In genomic region chr5:82165740-82166530, GRCh38 we compare ENCODE assay signal across 1 cellular context.
TF ChIP-seq lines count a peak whose summit lies in the region.

No MANE protein-coding gene starts in this region.

TF ChIP-seq in HEK293, 187 proteins besides CTCF, POLR2A, EP300 and RAD21 (continued from another document and continues in another):
- TF ChIP-seq, protein P1, sequence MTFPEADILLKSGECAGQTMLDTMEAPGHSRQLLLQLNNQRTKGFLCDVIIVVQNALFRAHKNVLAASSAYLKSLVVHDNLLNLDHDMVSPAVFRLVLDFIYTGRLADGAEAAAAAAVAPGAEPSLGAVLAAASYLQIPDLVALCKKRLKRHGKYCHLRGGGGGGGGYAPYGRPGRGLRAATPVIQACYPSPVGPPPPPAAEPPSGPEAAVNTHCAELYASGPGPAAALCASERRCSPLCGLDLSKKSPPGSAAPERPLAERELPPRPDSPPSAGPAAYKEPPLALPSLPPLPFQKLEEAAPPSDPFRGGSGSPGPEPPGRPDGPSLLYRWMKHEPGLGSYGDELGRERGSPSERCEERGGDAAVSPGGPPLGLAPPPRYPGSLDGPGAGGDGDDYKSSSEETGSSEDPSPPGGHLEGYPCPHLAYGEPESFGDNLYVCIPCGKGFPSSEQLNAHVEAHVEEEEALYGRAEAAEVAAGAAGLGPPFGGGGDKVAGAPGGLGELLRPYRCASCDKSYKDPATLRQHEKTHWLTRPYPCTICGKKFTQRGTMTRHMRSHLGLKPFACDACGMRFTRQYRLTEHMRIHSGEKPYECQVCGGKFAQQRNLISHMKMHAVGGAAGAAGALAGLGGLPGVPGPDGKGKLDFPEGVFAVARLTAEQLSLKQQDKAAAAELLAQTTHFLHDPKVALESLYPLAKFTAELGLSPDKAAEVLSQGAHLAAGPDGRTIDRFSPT (tag by site-specific recombination; IDR thresholded peaks at IDR 0.05), result no peak
- TF ChIP-seq INSM2 (tag by site-specific recombination; IDR thresholded peaks at IDR 0.05) (0 out of 2 replicates have a peak, but pooled peaks have one; percentile 24), ZNF184 (tag by site-specific recombination; IDR thresholded peaks at IDR 0.05) (no peak), ZNF354C (tag by site-specific recombination; IDR thresholded peaks at IDR 0.05; ENCODE audit: borderline replicate concordance, low read depth) (no peak), KLF8 (tag by site-specific recombination; IDR thresholded peaks at IDR 0.05) (no peak), GLIS1 (tag by site-specific recombination; IDR thresholded peaks at IDR 0.05) (no peak), ZNF223 (tag by site-specific recombination; IDR thresholded peaks at IDR 0.05) (no peak), ZNF114 (tag by site-specific recombination; IDR thresholded peaks at IDR 0.05) (no peak), ZNF280C (tag by site-specific recombination; IDR thresholded peaks at IDR 0.05) (no peak), ZNF639 (tag by site-specific recombination; IDR thresholded peaks at IDR 0.05) (no peak), SP2 (tag by site-specific recombination; IDR thresholded peaks at IDR 0.05) (no peak), ZNF266 (tag by site-specific recombination; IDR thresholded peaks at IDR 0.05; ENCODE audit: low read depth) (no peak), ZBTB26 (tag by site-specific recombination; optimal IDR thresholded peaks at IDR 0.05) (no peak), KLF7 (tag by site-specific recombination; IDR thresholded peaks at IDR 0.05; ENCODE audit: borderline replicate concordance) (no peak), ZNF423 (tag by site-specific recombination; IDR thresholded peaks at IDR 0.05) (no peak), ZNF48 (tag by site-specific recombination; IDR thresholded peaks at IDR 0.05) (no peak), ZSCAN4 (tag by site-specific recombination; IDR thresholded peaks at IDR 0.05) (no peak), ZNF2 (tag by site-specific recombination; IDR thresholded peaks at IDR 0.05) (peak; percentile 87), SCRT1 (tag by site-specific recombination; IDR thresholded peaks at IDR 0.05; ENCODE audit: borderline replicate concordance) (no peak), HOXD13 (CRISPR knock-in tag; IDR thresholded peaks at IDR 0.05; ENCODE audit: borderline replicate concordance) (no peak), ZFP41 (tag by site-specific recombination; IDR thresholded peaks at IDR 0.05; ENCODE audit: borderline replicate concordance) (no peak), TSHZ1 (tag by site-specific recombination; IDR thresholded peaks at IDR 0.05; ENCODE audit: borderline replicate concordance) (no peak), HOXC10 (CRISPR knock-in tag; IDR thresholded peaks at IDR 0.05) (no peak), ZNF558 (tag by site-specific recombination; IDR thresholded peaks at IDR 0.05) (0 out of 2 replicates have a peak, but pooled peaks have one; percentile 18), ZNF416 (tag by site-specific recombination; IDR thresholded peaks at IDR 0.05) (no peak), ZSCAN18 (tag by site-specific recombination; IDR thresholded peaks at IDR 0.05) (no peak), ZNF366 (tag by site-specific recombination; conservative IDR thresholded peaks at IDR 0.05) (peak; percentile 61), PRDM1 (tag by site-specific recombination; IDR thresholded peaks at IDR 0.05) (no peak), KLF10 (tag by site-specific recombination; IDR thresholded peaks at IDR 0.05) (0 out of 2 replicates have a peak, but pooled peaks have one; percentile 21), GLIS2 (tag by site-specific recombination; IDR thresholded peaks at IDR 0.05) (no peak), ZNF785 (tag by site-specific recombination; IDR thresholded peaks at IDR 0.05) (no peak), ZNF660 (tag by site-specific recombination; IDR thresholded peaks at IDR 0.05) (peak; percentile 74), ZNF544 (tag by site-specific recombination; IDR thresholded peaks at IDR 0.05) (no peak), ZNF670 (tag by site-specific recombination; IDR thresholded peaks at IDR 0.05; ENCODE audit: low read depth) (no peak), ZBTB17 (tag by site-specific recombination; IDR thresholded peaks at IDR 0.05) (peak; percentile 49), ZNF335 (tag by site-specific recombination; conservative IDR thresholded peaks at IDR 0.05) (no peak), ZNF391 (tag by site-specific recombination; IDR thresholded peaks at IDR 0.05; ENCODE audit: borderline replicate concordance, low read depth) (no peak)
- TF ChIP-seq, protein P2, sequence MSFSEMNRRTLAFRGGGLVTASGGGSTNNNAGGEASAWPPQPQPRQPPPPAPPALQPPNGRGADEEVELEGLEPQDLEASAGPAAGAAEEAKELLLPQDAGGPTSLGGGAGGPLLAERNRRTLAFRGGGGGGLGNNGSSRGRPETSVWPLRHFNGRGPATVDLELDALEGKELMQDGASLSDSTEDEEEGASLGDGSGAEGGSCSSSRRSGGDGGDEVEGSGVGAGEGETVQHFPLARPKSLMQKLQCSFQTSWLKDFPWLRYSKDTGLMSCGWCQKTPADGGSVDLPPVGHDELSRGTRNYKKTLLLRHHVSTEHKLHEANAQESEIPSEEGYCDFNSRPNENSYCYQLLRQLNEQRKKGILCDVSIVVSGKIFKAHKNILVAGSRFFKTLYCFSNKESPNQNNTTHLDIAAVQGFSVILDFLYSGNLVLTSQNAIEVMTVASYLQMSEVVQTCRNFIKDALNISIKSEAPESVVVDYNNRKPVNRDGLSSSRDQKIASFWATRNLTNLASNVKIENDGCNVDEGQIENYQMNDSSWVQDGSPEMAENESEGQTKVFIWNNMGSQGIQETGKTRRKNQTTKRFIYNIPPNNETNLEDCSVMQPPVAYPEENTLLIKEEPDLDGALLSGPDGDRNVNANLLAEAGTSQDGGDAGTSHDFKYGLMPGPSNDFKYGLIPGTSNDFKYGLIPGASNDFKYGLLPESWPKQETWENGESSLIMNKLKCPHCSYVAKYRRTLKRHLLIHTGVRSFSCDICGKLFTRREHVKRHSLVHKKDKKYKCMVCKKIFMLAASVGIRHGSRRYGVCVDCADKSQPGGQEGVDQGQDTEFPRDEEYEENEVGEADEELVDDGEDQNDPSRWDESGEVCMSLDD (tag by site-specific recombination; IDR thresholded peaks at IDR 0.05), result no peak
- TF ChIP-seq, protein P3, sequence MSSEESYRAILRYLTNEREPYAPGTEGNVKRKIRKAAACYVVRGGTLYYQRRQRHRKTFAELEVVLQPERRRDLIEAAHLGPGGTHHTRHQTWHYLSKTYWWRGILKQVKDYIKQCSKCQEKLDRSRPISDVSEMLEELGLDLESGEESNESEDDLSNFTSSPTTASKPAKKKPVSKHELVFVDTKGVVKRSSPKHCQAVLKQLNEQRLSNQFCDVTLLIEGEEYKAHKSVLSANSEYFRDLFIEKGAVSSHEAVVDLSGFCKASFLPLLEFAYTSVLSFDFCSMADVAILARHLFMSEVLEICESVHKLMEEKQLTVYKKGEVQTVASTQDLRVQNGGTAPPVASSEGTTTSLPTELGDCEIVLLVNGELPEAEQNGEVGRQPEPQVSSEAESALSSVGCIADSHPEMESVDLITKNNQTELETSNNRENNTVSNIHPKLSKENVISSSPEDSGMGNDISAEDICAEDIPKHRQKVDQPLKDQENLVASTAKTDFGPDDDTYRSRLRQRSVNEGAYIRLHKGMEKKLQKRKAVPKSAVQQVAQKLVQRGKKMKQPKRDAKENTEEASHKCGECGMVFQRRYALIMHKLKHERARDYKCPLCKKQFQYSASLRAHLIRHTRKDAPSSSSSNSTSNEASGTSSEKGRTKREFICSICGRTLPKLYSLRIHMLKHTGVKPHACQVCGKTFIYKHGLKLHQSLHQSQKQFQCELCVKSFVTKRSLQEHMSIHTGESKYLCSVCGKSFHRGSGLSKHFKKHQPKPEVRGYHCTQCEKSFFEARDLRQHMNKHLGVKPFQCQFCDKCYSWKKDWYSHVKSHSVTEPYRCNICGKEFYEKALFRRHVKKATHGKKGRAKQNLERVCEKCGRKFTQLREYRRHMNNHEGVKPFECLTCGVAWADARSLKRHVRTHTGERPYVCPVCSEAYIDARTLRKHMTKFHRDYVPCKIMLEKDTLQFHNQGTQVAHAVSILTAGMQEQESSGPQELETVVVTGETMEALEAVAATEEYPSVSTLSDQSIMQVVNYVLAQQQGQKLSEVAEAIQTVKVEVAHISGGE (tag by site-specific recombination; conservative IDR thresholded peaks at IDR 0.05; ENCODE audit: low read depth), result no peak
